ENCODE assay signal across 8 cellular contexts in genomic region chr16:19885456-19886060, GRCh38. TPM values are rescaled to one million over a fixed set of nuclear protein-coding genes. Genes with fewer than 3 reads are reported as not detected.
DNase-seq lines count a peak whose midpoint lies in the region; TF ChIP-seq lines count a peak whose summit lies in the region.

No MANE protein-coding gene starts in this region.

- CTCF ChIA-PET in BJ (lab: Yijun Ruan, JAX) = interaction anchor here (0.6 to 8.4 kb wide), 18 partner anchors 9 to 331 kb away, joined by 3 to 178 read pairs (median 5); partner anchors contain the start of gene VPS35L

- POLR2A ChIA-PET in BJ (lab: Charles Lee) = no interaction called here

- no peak overlapping the region for H3K27ac ChIP-seq in SK-N-MC
- no peak overlapping the region for H3K27ac ChIP-seq in esophagus (ENCODE audit: low read depth in 2 of 2, low read length in 1 of 2)
- H3K27ac ChIP-seq in neutrophil = no peak overlapping the region

- H3K4me3 ChIP-seq in BJ (ENCODE audit: low read depth, low read length) (peak overlapping the region; percentile 50; the same call in 1 of the 2 replicates), SK-N-MC (peak overlapping the region; percentile 80), esophagus (ENCODE audit: low read depth in 1 of 2, low read length in 2 of 2) (peak overlapping the region; percentile 57 to 75), neutrophil (ENCODE audit: low read depth in 1 of 2, low read length in 1 of 2) (peak overlapping the region; percentile 20 to 30)

- no peaks in the 10 kb centered on the region for H3K36me3 ChIP-seq in BJ (ENCODE audit: control insufficient read depth, insufficient read depth, low read length)
- no peaks in the 10 kb centered on the region for H3K36me3 ChIP-seq in SK-N-MC (ENCODE audit: insufficient read depth, low read length)
- H3K36me3 ChIP-seq in esophagus (ENCODE audit: control insufficient read depth in 2 of 2, insufficient read depth in 2 of 2, low read length in 1 of 2) = no peaks in the 10 kb centered on the region
- no peaks in the 10 kb centered on the region for H3K36me3 ChIP-seq in neutrophil

- no peak overlapping the region for H3K9ac ChIP-seq in SK-N-MC (ENCODE audit: insufficient read length)

- H3K27me3 ChIP-seq in BJ (ENCODE audit: control insufficient read depth, insufficient read depth, low read length) = peaks cover 15% of the 10 kb centered on the region
- H3K27me3 ChIP-seq in esophagus (ENCODE audit: control insufficient read depth in 1 of 2, insufficient read depth in 2 of 2, low read length in 2 of 2) = peaks cover 0 to 2% of the 10 kb centered on the region in 2 donors
- H3K27me3 ChIP-seq in neutrophil = peaks cover 64% of the 10 kb centered on the region

- TF ChIP-seq CTCF in BJ (IDR thresholded peaks at IDR 0.05; ENCODE audit: insufficient read depth, low read depth, low read length) = no peak
- no peak for TF ChIP-seq CTCF in neutrophil (IDR thresholded peaks at IDR 0.05)

- H3K4me1 ChIP-seq in esophagus (ENCODE audit: control insufficient read depth in 2 of 2, insufficient read depth in 2 of 2, low read length in 1 of 2) = peaks cover 2 to 3% of the 10 kb centered on the region in 2 donors
- peaks cover 14 to 23% of the 10 kb centered on the region in 2 experiments for H3K4me1 ChIP-seq in neutrophil (ENCODE audit: control insufficient read depth in 1 of 2, insufficient read depth in 1 of 2, low read depth in 1 of 2, low read length in 1 of 2)

- 29 to 30% methylated on average over 40 to 41 of the region's 41 CpGs for WGBS in esophagus, 2 donors

- H3K9me3 ChIP-seq in SK-N-MC (ENCODE audit: low read depth, low read length) (no peaks in the 10 kb centered on the region), esophagus (ENCODE audit: control insufficient read depth in 2 of 2, insufficient read depth in 1 of 2, low read depth in 1 of 2, low read length in 1 of 2) (no peaks in the 10 kb centered on the region), neutrophil (no peaks in the 10 kb centered on the region)

- no peak for DNase-seq in BJ (ENCODE audit: low read depth)
- DNase-seq in SK-N-MC (ENCODE audit: low read depth, low spot score) = no peak
- DNase-seq in RPMI8226 = no peak
- DNase-seq in NK-92 treated with Interleukin-12 subunit alpha and Interleukin-12 subunit beta, amount 100 ng/mL, for 24 hours (lab: John Stamatoyannopoulos, UW) = no peak
- DNase-seq in NCI-H1417 treated with DMSO at 0.1 percent for 48 hours (lab: John Stamatoyannopoulos, UW) = no peak
- no peak for DNase-seq in dedifferentiated amniotic fluid mesenchymal stem cell (ENCODE audit: extremely low spot score)

RNA-seq across cellular contexts. Expression of gene GPRC5B, which starts 0.9 kb away (rescaled TPM):
- polyA plus RNA-seq in BJ (2011; rRNA removed) = 0.33 and 0.55 TPM in 2 replicates
- 0.31 and 0.57 TPM in 2 replicates for polyA minus RNA-seq in BJ (2011; rRNA and poly(A)+ RNA removed)
- 1 to 10 TPM; 3.6 to 4.2 TPM for polyA plus RNA-seq in esophagus

Comparison
In these comparisons a context has a peak if more than half of its experiments do, and no peak if none do; other contexts are left out.
1. H3K4me3 ChIP-seq: peak in every context shown above with its lines; median percentile 80 in SK-N-MC; 66 in esophagus; 50 in BJ; 25 in neutrophil.